11 cellular contexts compared by ENCODE assay signal in the genomic region with DNA sequence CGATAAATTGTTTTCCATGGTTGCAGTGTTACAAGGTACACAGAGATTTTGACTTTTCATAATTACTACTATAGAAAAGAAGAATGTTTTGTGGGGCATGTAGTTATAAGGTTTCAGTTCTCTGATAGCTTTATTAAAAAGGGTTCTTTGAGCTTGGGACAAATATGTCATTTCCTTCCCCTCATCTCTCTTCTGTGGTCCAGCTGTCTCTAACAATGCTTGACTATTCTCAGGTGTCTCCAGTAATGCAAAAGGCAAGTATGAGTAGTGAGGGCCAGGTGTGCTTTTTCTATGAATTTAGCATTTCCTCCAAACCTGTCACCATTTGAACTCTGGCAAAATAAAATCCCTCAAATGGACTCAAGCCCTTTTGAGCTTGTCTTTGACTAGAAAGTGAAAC.
DNase-seq lines count a peak whose midpoint lies in the region; ATAC-seq and TF ChIP-seq lines count a peak whose summit lies in the region.
"Had no signal": no experiment of that assay in that cellular context is flagged by ENCODE, and none has a peak within 500 bp of the region (broad histone marks: within the 10 kb centered on the region; RNA-seq: fewer than 3 reads in every experiment).

No MANE protein-coding gene starts in this region.

- H3K27me3 Mint-ChIP-seq in natural killer cell treated with Interleukin-12 subunit alpha and Interleukin-12 subunit beta and Interleukin-15 and Interleukin-18, amount 100 ng/mL, for 72 hours, result no peaks in the 10 kb centered on the region
- H3K27me3 Mint-ChIP-seq in natural killer cell (ENCODE audit: low read depth in 2 of 2), result no peaks in the 10 kb centered on the region
- H3K27me3 Mint-ChIP-seq in activated T-helper 2 cell treated with anti-CD3 and anti-CD28 coated beads, Interferon-gamma antibody, Interleukin-2, Interleukin-4, amounts not matched to agents 10 μg/mL and 5 μg/mL and 100 μg/mL, durations not matched to agents 14 hours and 24 hours and 36 hours (ENCODE audit: low read depth), result no peaks in the 10 kb centered on the region

- peak overlapping the region; percentile 46 to 55 for H3K27ac Mint-ChIP-seq in natural killer cell treated with Interleukin-12 subunit alpha and Interleukin-12 subunit beta and Interleukin-15 and Interleukin-18, amount 100 ng/mL, for 72 hours
- H3K27ac Mint-ChIP-seq in natural killer cell, result no peak overlapping the region
- H3K27ac Mint-ChIP-seq in activated T-helper 2 cell treated with anti-CD3 and anti-CD28 coated beads, Interferon-gamma antibody, Interleukin-2, Interleukin-4, amounts not matched to agents 10 μg/mL and 5 μg/mL and 100 μg/mL, durations not matched to agents 14 hours and 24 hours and 36 hours, result no peak overlapping the region

- no peak for ATAC-seq in natural killer cell treated with Interleukin-12 subunit alpha and Interleukin-12 subunit beta and Interleukin-15 and Interleukin-18, amount 100 ng/mL, for 72 hours
- ATAC-seq in natural killer cell (no peak), GM21786 (IDR thresholded peaks at IDR 0.05; ENCODE audit: unreplicated experiment) (peak; percentile 76), HG03354 (IDR thresholded peaks at IDR 0.05; ENCODE audit: poor library complexity, severe bottlenecking, unreplicated experiment) (peak; percentile 80)

- H3K9me3 Mint-ChIP-seq in natural killer cell treated with Interleukin-12 subunit alpha and Interleukin-12 subunit beta and Interleukin-15 and Interleukin-18, amount 100 ng/mL, for 72 hours, result no peaks in the 10 kb centered on the region
- no peaks in the 10 kb centered on the region for H3K9me3 Mint-ChIP-seq in natural killer cell
- no peaks in the 10 kb centered on the region for H3K9me3 Mint-ChIP-seq in activated T-helper 2 cell treated with anti-CD3 and anti-CD28 coated beads, Interferon-gamma antibody, Interleukin-2, Interleukin-4, amounts not matched to agents 10 μg/mL and 5 μg/mL and 100 μg/mL, durations not matched to agents 14 hours and 24 hours and 36 hours

- DNase-seq in natural killer cell treated with Interleukin-12 subunit alpha and Interleukin-12 subunit beta and Interleukin-15 and Interleukin-18, amount 100 ng/mL, for 72 hours (ENCODE audit: low spot score), result no peak
- DNase-seq in natural killer cell (no peak), NCI-H2107 treated with DMSO at 0.1 percent for 48 hours (lab: John Stamatoyannopoulos, UW; ENCODE audit: unreplicated experiment) (no peak), dermis blood vessel endothelial cell (no peak)
- DNase-seq in central memory CD4-positive, alpha-beta T cell, result no peak
- no peak for DNase-seq in activated T-helper 2 cell treated with anti-CD3 and anti-CD28 coated beads, Interferon-gamma antibody, Interleukin-2, Interleukin-4, amounts not matched to agents 10 μg/mL and 5 μg/mL and 100 μg/mL, durations not matched to agents 14 hours and 24 hours and 36 hours (ENCODE audit: low spot score)
- DNase-seq: amniotic stem cell; effector CD8-positive, alpha-beta T cell; stimulated activated CD4-positive, alpha-beta T cell treated with anti-CD3 and anti-CD28 coated beads, Interleukin-4, amount 100 ng/mL, for 4 hours had no signal

- peaks cover 14 to 22% of the 10 kb centered on the region in 2 donors for H3K4me1 Mint-ChIP-seq in natural killer cell treated with Interleukin-12 subunit alpha and Interleukin-12 subunit beta and Interleukin-15 and Interleukin-18, amount 100 ng/mL, for 72 hours (ENCODE audit: low read depth in 2 of 2)
- peaks cover 6 to 16% of the 10 kb centered on the region in 2 donors for H3K4me1 Mint-ChIP-seq in natural killer cell
- peaks cover 11% of the 10 kb centered on the region for H3K4me1 Mint-ChIP-seq in activated T-helper 2 cell treated with anti-CD3 and anti-CD28 coated beads, Interferon-gamma antibody, Interleukin-2, Interleukin-4, amounts not matched to agents 10 μg/mL and 5 μg/mL and 100 μg/mL, durations not matched to agents 14 hours and 24 hours and 36 hours (ENCODE audit: low read depth)

- no peak for TF ChIP-seq CTCF in natural killer cell (IDR thresholded peaks at IDR 0.05)

- peak overlapping the region; percentile 30 for H3K4me3 Mint-ChIP-seq in natural killer cell treated with Interleukin-12 subunit alpha and Interleukin-12 subunit beta and Interleukin-15 and Interleukin-18, amount 100 ng/mL, for 72 hours
- no peak overlapping the region for H3K4me3 Mint-ChIP-seq in natural killer cell
- no peak overlapping the region for H3K4me3 Mint-ChIP-seq in activated T-helper 2 cell treated with anti-CD3 and anti-CD28 coated beads, Interferon-gamma antibody, Interleukin-2, Interleukin-4, amounts not matched to agents 10 μg/mL and 5 μg/mL and 100 μg/mL, durations not matched to agents 14 hours and 24 hours and 36 hours (ENCODE audit: low read depth)

- intact Hi-C loops in natural killer cell (cut with micrococcal nuclease), result no loop called here
- intact Hi-C loops in activated T-helper 2 cell treated with anti-CD3 and anti-CD28 coated beads, Interferon-gamma antibody, Interleukin-2, Interleukin-4, amounts not matched to agents 10 μg/mL and 5 μg/mL and 100 μg/mL, durations not matched to agents 14 hours and 24 hours and 36 hours (cut with micrococcal nuclease), result loop anchor here (5.0 kb wide), 1 partner anchor 85 kb away; a partner anchor contains a TSS

- peaks cover 8% of the 10 kb centered on the region for H3K36me3 Mint-ChIP-seq in natural killer cell treated with Interleukin-12 subunit alpha and Interleukin-12 subunit beta and Interleukin-15 and Interleukin-18, amount 100 ng/mL, for 72 hours
- no peaks in the 10 kb centered on the region for H3K36me3 Mint-ChIP-seq in natural killer cell
- peaks cover 2% of the 10 kb centered on the region for H3K36me3 Mint-ChIP-seq in activated T-helper 2 cell treated with anti-CD3 and anti-CD28 coated beads, Interferon-gamma antibody, Interleukin-2, Interleukin-4, amounts not matched to agents 10 μg/mL and 5 μg/mL and 100 μg/mL, durations not matched to agents 14 hours and 24 hours and 36 hours (ENCODE audit: low read depth)

Comparison
In these comparisons a context has a peak if more than half of its experiments do, and no peak if none do; other contexts are left out.
1. H3K27ac Mint-ChIP-seq: peak in natural killer cell treated with Interleukin-12 subunit alpha and Interleukin-12 subunit beta and Interleukin-15 and Interleukin-18, amount 100 ng/mL, for 72 hours (2 of 2); none in natural killer cell (0 of 2) and activated T-helper 2 cell treated with anti-CD3 and anti-CD28 coated beads, Interferon-gamma antibody, Interleukin-2, Interleukin-4, amounts not matched to agents 10 μg/mL and 5 μg/mL and 100 μg/mL, durations not matched to agents 14 hours and 24 hours and 36 hours (single experiment).
2. ATAC-seq: peak in GM21786 (single experiment) and HG03354 (single experiment); none in natural killer cell treated with Interleukin-12 subunit alpha and Interleukin-12 subunit beta and Interleukin-15 and Interleukin-18, amount 100 ng/mL, for 72 hours (0 of 2) and natural killer cell (0 of 3).